1 cellular context compared by ENCODE assay signal in genomic region chr11:34427171-34427805, GRCh38.
TF ChIP-seq lines count a peak whose summit lies in the region.

No MANE protein-coding gene starts in this region.

TF ChIP-seq in K562, 482 proteins besides CTCF, POLR2A, EP300 and RAD21 (continued from another document and continues in another):
- TF ChIP-seq ZBTB34 (CRISPR knock-in tag; IDR thresholded peaks at IDR 0.05) (0 out of 2 replicates have a peak, but pooled peaks have one; percentile 0), IFI16 (CRISPR knock-in tag; IDR thresholded peaks at IDR 0.05) (no peak), RCOR1 (IDR thresholded peaks at IDR 0.05; ENCODE audit: borderline replicate concordance in 1 of 2, low read depth in 2 of 2, low read length in 2 of 2) (no peak), ZNF766 (CRISPR knock-in tag; conservative IDR thresholded peaks at IDR 0.05) (0 out of 2 replicates have a peak, but pooled peaks have one; percentile 18), JUND (IDR thresholded peaks at IDR 0.05; ENCODE audit: borderline replicate concordance, low read depth, low read length) (peak; percentile 55; the same call in 1 of the 2 replicates), JUND (tag; IDR thresholded peaks at IDR 0.05; ENCODE audit: borderline replicate concordance, low read depth, low read length) (peak; percentile 40; the same call in 1 of the 3 replicates), ZBTB2 (IDR thresholded peaks at IDR 0.05) (no peak), JUN (IDR thresholded peaks at IDR 0.05; ENCODE audit: borderline replicate concordance, low read depth, low read length) (no peak), JUN (CRISPR knock-in tag; IDR thresholded peaks at IDR 0.05; ENCODE audit: borderline replicate concordance) (no peak), LCOR (CRISPR knock-in tag; IDR thresholded peaks at IDR 0.05) (no peak), EP400 (IDR thresholded peaks at IDR 0.05) (peak; percentile 33; the same call in 1 of the 2 replicates), ZNF134 (CRISPR knock-in tag; conservative IDR thresholded peaks at IDR 0.05) (no peak), ZBTB12 (CRISPR knock-in tag; IDR thresholded peaks at IDR 0.05) (no peak), NFE2L1 (tag; IDR thresholded peaks at IDR 0.05; ENCODE audit: borderline replicate concordance, low read depth) (peak; percentile 66; the same call in 1 of the 2 replicates), MED1 (CRISPR knock-in tag; IDR thresholded peaks at IDR 0.05; ENCODE audit: borderline replicate concordance) (no peak), MAFG (tag; conservative IDR thresholded peaks at IDR 0.05) (peak; percentile 99), KDM1A (IDR thresholded peaks at IDR 0.05) (no peak), MGA (IDR thresholded peaks at IDR 0.05) (0 out of 2 replicates have a peak, but pooled peaks have one; percentile 11), ATF1 (CRISPR knock-in tag; IDR thresholded peaks at IDR 0.05) (no peak), ATF1 (tag; IDR thresholded peaks at IDR 0.05) (peak; percentile 24; the same call in 1 of the 2 replicates), ELF1 (tag; IDR thresholded peaks at IDR 0.05) (no peak), SUPT5H (IDR thresholded peaks at IDR 0.05) (no peak), ZNF280A (IDR thresholded peaks at IDR 0.05; ENCODE audit: low read depth, partially characterized antibody) (no peak), FOXO4 (CRISPR knock-in tag; IDR thresholded peaks at IDR 0.05) (no peak), NR2C2 (CRISPR knock-in tag; IDR thresholded peaks at IDR 0.05) (no peak), NR2C2 (tag; IDR thresholded peaks at IDR 0.05) (peak; percentile 26; the same call in 1 of the 2 replicates), ZSCAN29 (IDR thresholded peaks at IDR 0.05) (peak; percentile 74), COPS2 (conservative IDR thresholded peaks at IDR 0.05) (no peak), BACH1 (tag; IDR thresholded peaks at IDR 0.05) (peak; percentile 89; the same call in 1 of the 2 replicates), TAF15 (IDR thresholded peaks at IDR 0.05; ENCODE audit: low read depth, low read length) (no peak), GTF2F1 (IDR thresholded peaks at IDR 0.05; ENCODE audit: low read depth, low read length) (no peak), PRPF4 (IDR thresholded peaks at IDR 0.05; ENCODE audit: insufficient read depth, low read depth, low read length, poor library complexity, severe bottlenecking) (no peak)
- TF ChIP-seq, protein P1, sequence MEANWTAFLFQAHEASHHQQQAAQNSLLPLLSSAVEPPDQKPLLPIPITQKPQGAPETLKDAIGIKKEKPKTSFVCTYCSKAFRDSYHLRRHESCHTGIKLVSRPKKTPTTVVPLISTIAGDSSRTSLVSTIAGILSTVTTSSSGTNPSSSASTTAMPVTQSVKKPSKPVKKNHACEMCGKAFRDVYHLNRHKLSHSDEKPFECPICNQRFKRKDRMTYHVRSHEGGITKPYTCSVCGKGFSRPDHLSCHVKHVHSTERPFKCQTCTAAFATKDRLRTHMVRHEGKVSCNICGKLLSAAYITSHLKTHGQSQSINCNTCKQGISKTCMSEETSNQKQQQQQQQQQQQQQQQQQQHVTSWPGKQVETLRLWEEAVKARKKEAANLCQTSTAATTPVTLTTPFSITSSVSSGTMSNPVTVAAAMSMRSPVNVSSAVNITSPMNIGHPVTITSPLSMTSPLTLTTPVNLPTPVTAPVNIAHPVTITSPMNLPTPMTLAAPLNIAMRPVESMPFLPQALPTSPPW (CRISPR knock-in tag; IDR thresholded peaks at IDR 0.05), result peak; percentile 30; the same call in 1 of the 2 replicates
- TF ChIP-seq, protein P2, sequence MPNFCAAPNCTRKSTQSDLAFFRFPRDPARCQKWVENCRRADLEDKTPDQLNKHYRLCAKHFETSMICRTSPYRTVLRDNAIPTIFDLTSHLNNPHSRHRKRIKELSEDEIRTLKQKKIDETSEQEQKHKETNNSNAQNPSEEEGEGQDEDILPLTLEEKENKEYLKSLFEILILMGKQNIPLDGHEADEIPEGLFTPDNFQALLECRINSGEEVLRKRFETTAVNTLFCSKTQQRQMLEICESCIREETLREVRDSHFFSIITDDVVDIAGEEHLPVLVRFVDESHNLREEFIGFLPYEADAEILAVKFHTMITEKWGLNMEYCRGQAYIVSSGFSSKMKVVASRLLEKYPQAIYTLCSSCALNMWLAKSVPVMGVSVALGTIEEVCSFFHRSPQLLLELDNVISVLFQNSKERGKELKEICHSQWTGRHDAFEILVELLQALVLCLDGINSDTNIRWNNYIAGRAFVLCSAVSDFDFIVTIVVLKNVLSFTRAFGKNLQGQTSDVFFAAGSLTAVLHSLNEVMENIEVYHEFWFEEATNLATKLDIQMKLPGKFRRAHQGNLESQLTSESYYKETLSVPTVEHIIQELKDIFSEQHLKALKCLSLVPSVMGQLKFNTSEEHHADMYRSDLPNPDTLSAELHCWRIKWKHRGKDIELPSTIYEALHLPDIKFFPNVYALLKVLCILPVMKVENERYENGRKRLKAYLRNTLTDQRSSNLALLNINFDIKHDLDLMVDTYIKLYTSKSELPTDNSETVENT (CRISPR knock-in tag; IDR thresholded peaks at IDR 0.05), result no peak
